8 cellular contexts compared by ENCODE assay signal in the genomic region with DNA sequence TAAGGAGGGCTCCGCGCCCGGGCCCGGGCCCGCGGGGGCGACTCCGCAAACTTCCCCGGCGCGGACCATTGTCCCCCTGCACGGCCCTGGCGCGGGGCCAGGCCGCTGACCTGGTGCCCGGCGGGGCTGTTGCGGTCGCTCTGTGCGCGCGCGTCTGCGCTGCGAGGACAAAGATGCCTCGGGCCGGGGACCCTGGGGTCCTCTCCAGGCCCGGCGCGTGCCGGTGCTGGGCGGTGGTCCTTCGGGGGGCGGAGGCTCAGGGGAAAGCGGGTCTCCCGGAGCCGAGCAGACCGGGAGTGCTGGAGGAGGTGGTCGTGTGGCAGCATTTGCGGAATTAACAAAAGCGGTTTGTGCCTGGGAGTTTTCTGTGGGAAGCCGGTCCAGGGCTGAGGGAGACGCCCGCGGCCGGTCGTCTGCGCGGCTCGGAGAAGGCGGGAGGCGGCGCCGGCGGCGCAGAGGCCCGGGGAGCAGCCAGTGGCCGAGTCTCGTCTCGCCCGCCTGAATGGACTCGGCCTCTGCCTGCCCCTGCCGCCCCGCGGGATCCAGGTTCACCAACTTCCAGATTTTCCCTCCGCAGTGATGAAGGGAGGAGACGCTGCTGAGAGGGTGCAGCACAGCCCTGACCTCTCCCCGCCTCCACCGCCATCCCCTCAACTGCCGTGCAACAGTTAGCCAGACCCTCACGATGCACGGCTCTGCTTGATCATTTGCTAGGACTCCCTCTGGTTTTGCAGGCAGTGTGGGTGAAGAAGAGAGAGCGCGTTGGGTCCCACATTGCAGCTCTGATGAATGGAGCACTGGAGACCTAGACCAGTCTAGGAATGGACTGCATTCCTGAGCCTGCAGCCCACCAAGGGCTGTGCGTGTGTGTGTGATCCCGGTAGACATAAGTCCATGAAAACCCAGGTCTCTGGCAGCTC. TPM values are rescaled to one million over a fixed set of nuclear protein-coding genes. Genes with fewer than 3 reads are reported as not detected.
DNase-seq lines count a peak whose midpoint lies in the region; ATAC-seq, FAIRE-seq and TF ChIP-seq lines count a peak whose summit lies in the region.

No MANE protein-coding gene starts in this region.

- DNase-seq in COR-L47 (lab: John Stamatoyannopoulos, UW) (peak; percentile 57), GM23248 (peak; percentile 80), NCI-H2171 treated with DMSO at 0.1 percent for 48 hours (lab: John Stamatoyannopoulos, UW) (peak; percentile 46), left cardiac atrium (peak; percentile 53), pancreas (peak in 4 of 6 donors; percentile 3 to 74 (median 32))
- no peak for DNase-seq in stimulated activated naive CD4-positive, alpha-beta T cell treated with Interleukin-2 at 50 U/mL for 16 hours (lab: John Stamatoyannopoulos, UW)

- H3K9ac ChIP-seq in GM23248: peak overlapping the region; percentile 82

- H3K9me2 ChIP-seq in GM23248 (ENCODE audit: insufficient read depth): no peaks in the 10 kb centered on the region

- ATAC-seq in left cardiac atrium: peak; percentile 53 to 62
- peak; percentile 30 to 48 (median 40) for ATAC-seq in pancreas
- ATAC-seq in HG02763 (IDR thresholded peaks at IDR 0.05; ENCODE audit: unreplicated experiment): no peak

- FAIRE-seq in pancreas (lab: Jason Lieb, UNC): no peak

- no peaks in the 10 kb centered on the region for H3K27me3 ChIP-seq in GM23248 (replicated peaks; ENCODE audit: insufficient read depth)
- H3K27me3 ChIP-seq in pancreas: no peaks in the 10 kb centered on the region

- peak overlapping the region; percentile 88 for H3K4me3 Mint-ChIP-seq in activated naive CD8-positive, alpha-beta T cell

- intact Hi-C loops in left cardiac atrium (cut with DNase I): loop anchor here in 1 of 2 donors (5.0 kb wide), 2 partner anchors 55 to 90 kb away; no protein-coding TSS in a partner anchor
- intact Hi-C loops in pancreas (cut with DNase I): no loop called here

- no peak overlapping the region for H3K27ac Mint-ChIP-seq in activated naive CD8-positive, alpha-beta T cell

- no peak for TF ChIP-seq CTCF in pancreas (IDR thresholded peaks at IDR 0.05)

- no peaks in the 10 kb centered on the region for H4K20me1 ChIP-seq in GM23248 (ENCODE audit: insufficient read depth)

- H3K36me3 ChIP-seq in GM23248 (ENCODE audit: low read depth) (no peaks in the 10 kb centered on the region), pancreas (no peaks in the 10 kb centered on the region)

- in situ Hi-C loops in GM23248 (cut with MboI): no loop called here

- peaks cover 14% of the 10 kb centered on the region for H3F3A ChIP-seq in GM23248 (ENCODE audit: insufficient read depth)

- no peaks in the 10 kb centered on the region for H3K79me2 ChIP-seq in GM23248 (ENCODE audit: insufficient read depth)

- peaks cover 18% of the 10 kb centered on the region for H3K4me1 ChIP-seq in GM23248 (ENCODE audit: insufficient read depth)
- H3K4me1 ChIP-seq in pancreas: peaks cover 0 to 5% (median 0%) of the 10 kb centered on the region in 3 donors

- 2 to 4% methylated on average over 57 to 73 of the region's 76 CpGs for WGBS in GM23248 (ENCODE audit: low coverage in 1 of 2, low lambda C conversion rate in 2 of 2, missing lambda C conversion rate in 2 of 2), 2 experiments
- WGBS in pancreas, 2 donors: 1 to 2% methylated on average over 57 to 76 of the region's 76 CpGs

- no peaks in the 10 kb centered on the region for H3K36me3 Mint-ChIP-seq in activated naive CD8-positive, alpha-beta T cell

- H2AFZ ChIP-seq in GM23248: peak overlapping the region; percentile 93

- no peaks in the 10 kb centered on the region for H3K9me3 Mint-ChIP-seq in activated naive CD8-positive, alpha-beta T cell (ENCODE audit: low read depth)

- peaks cover 25% of the 10 kb centered on the region for H3K27me3 Mint-ChIP-seq in activated naive CD8-positive, alpha-beta T cell

- H3K4me3 ChIP-seq in GM23248 (peak overlapping the region; percentile 80), pancreas (peak overlapping the region; percentile 48 to 73 (median 70))

- H3K4me1 Mint-ChIP-seq in activated naive CD8-positive, alpha-beta T cell (ENCODE audit: low read depth): peaks cover 24% of the 10 kb centered on the region

- H3K27ac ChIP-seq in GM23248 (peak overlapping the region; percentile 57), pancreas (peak overlapping the region in 3 of 4 donors; percentile 10 to 19 (median 15))

- peak overlapping the region; percentile 97 for H3K4me2 ChIP-seq in GM23248 (ENCODE audit: unreplicated experiment)

- H3K9me3 ChIP-seq in GM23248 (ENCODE audit: low read depth): no peaks in the 10 kb centered on the region
- H3K9me3 ChIP-seq in pancreas: no peaks in the 10 kb centered on the region

RNA-seq across cellular contexts. Expression of gene EFR3B, which starts 0.7 kb away (rescaled TPM):
- 0.76 and 0.97 TPM in 2 replicates for total RNA-seq in GM23248 (2014; rRNA removed; shearing (Covaris generic))
- polyA plus RNA-seq in GM23248 (2016; fragmentation: Nextera tagmentation; extraction: Ambion mirVana) (0.51 and 0.75 TPM in 2 replicates), pancreas (1 to 10 TPM in 1 of 2 donors, under 1 TPM in 1; 0.46 to 1.0 TPM)
- total RNA-seq in left cardiac atrium (1 to 10 TPM; 7.5 to 8.7 TPM), pancreas (under 1 TPM; 0.23 to 0.89 (median 0.42) TPM)
